Comparison of ENCODE assay signal across 8 cellular contexts in genomic region chr4:120923201-120923522, GRCh38. TPM values are rescaled to one million over a fixed set of nuclear protein-coding genes. Genes with fewer than 3 reads are reported as not detected.
DNase-seq lines count a peak whose midpoint lies in the region; ATAC-seq and TF ChIP-seq lines count a peak whose summit lies in the region.

No MANE protein-coding gene starts in this region.

- peaks cover 21% of the 10 kb centered on the region for H3K79me1 ChIP-seq in trophoblast cell (ENCODE audit: low read length)

- H4K91ac ChIP-seq in trophoblast cell (ENCODE audit: low read depth, low read length) = peak overlapping the region; percentile 91

- H3K79me2 ChIP-seq in GM23338 (replicated peaks; ENCODE audit: insufficient read depth) (peaks cover 30% of the 10 kb centered on the region), trophoblast cell (ENCODE audit: control insufficient read depth, insufficient read depth, low read length, poor library complexity) (peaks cover 9% of the 10 kb centered on the region)

- no peak overlapping the region for H2AK5ac ChIP-seq in trophoblast cell (ENCODE audit: low read length)

- H3K27ac Mint-ChIP-seq in GM23338 = peak overlapping the region; percentile 94

- WGBS in trophoblast cell (ENCODE audit: extremely low coverage, insufficient coverage, insufficient read length) = no CpG with 5 or more reads among the region's 12 CpGs

- ATAC-seq in GM23338 = no peak

- no peaks in the 10 kb centered on the region for H4K20me1 ChIP-seq in GM23338 (replicated peaks; ENCODE audit: insufficient read depth)

- peak overlapping the region; percentile 66 for H3K18ac ChIP-seq in trophoblast cell (ENCODE audit: low read length)

- H3F3A ChIP-seq in GM23338 (replicated peaks; ENCODE audit: low read depth) = no peaks in the 10 kb centered on the region

- peak overlapping the region; percentile 85 for H3K14ac ChIP-seq in trophoblast cell (ENCODE audit: low read length)

- in situ Hi-C loops in HAP-1 (cut with MboI; ENCODE audit: low sequenced_read_pairs) = no loop called here

- H3K4me3 ChIP-seq in GM23338 (peak overlapping the region; percentile 74), WERI-Rb-1 (ENCODE audit: low read depth, low read length) (peak overlapping the region; percentile 81), fibroblast of the aortic adventitia (ENCODE audit: low read depth, low read length) (peak overlapping the region; percentile 71), trophoblast cell (ENCODE audit: low read depth, low read length) (no peak overlapping the region), HAP-1 (no peak overlapping the region)

- no peak overlapping the region for H4K12ac ChIP-seq in trophoblast cell (ENCODE audit: low read depth, low read length)

- peak overlapping the region; percentile 86 for H2BK5ac ChIP-seq in trophoblast cell (ENCODE audit: low read depth, low read length, poor library complexity)

- H2AFZ ChIP-seq in GM23338 = peak overlapping the region; percentile 52; the same call in 1 of the 2 replicates
- H2AFZ ChIP-seq in trophoblast cell (ENCODE audit: insufficient read depth, low read length, poor library complexity) = peak overlapping the region; percentile 30

- peaks cover 9% of the 10 kb centered on the region for H3K27me3 Mint-ChIP-seq in GM23338 (ENCODE audit: insufficient read depth, low read depth, poor library complexity)

- no peaks in the 10 kb centered on the region; the same call in 2 of the 3 replicates for H3K9me3 Mint-ChIP-seq in GM23338

- H3K36me3 Mint-ChIP-seq in GM23338 (ENCODE audit: low read depth) = peaks cover 5% of the 10 kb centered on the region; the same call in 2 of the 3 replicates

- H3K4ac ChIP-seq in trophoblast cell (ENCODE audit: low read depth, low read length) = no peak overlapping the region

- H3K9me2 ChIP-seq in GM23338 (ENCODE audit: insufficient read depth) = peaks cover 2% of the 10 kb centered on the region; the same call in 1 of the 2 replicates

- peak overlapping the region; percentile 94 for H3K27ac ChIP-seq in GM23338 (ENCODE audit: low read depth)
- H3K27ac ChIP-seq in WERI-Rb-1 = peak overlapping the region; percentile 84
- peak overlapping the region; percentile 96 for H3K27ac ChIP-seq in trophoblast cell (ENCODE audit: low read depth, low read length)
- no peak overlapping the region for H3K27ac ChIP-seq in caudate nucleus (ENCODE audit: low read depth, low read length)

- H3K4me2 ChIP-seq in GM23338 (peak overlapping the region; percentile 76), trophoblast cell (ENCODE audit: low read length) (peak overlapping the region; percentile 88)

- peak overlapping the region; percentile 79 for H3K4me3 Mint-ChIP-seq in GM23338

- H3K9me3 ChIP-seq in WERI-Rb-1 (ENCODE audit: severe bottlenecking) (no peaks in the 10 kb centered on the region), trophoblast cell (ENCODE audit: insufficient read depth, low read depth, low read length) (peaks cover 2% of the 10 kb centered on the region), HAP-1 (no peaks in the 10 kb centered on the region)

- no peak overlapping the region for H2BK12ac ChIP-seq in trophoblast cell (ENCODE audit: low read length)

- DNase-seq in GM23338 (ENCODE audit: low spot score) (no peak), WERI-Rb-1 (no peak), fibroblast of the aortic adventitia (ENCODE audit: low read depth) (no peak), trophoblast cell (no peak), HAP-1 (ENCODE audit: low spot score in 2 of 2) (no peak), hippocampal formation (lab: John Stamatoyannopoulos, UW) (no peak), caudate nucleus (lab: John Stamatoyannopoulos, UW) (no peak)
- DNase-seq in stimulated activated CD8-positive, alpha-beta memory T cell treated with anti-CD3 and anti-CD28 coated beads, Interleukin-4, amount 100 ng/mL, for 48 hours = no peak

- no peaks in the 10 kb centered on the region for H3K36me3 ChIP-seq in GM23338 (ENCODE audit: insufficient read depth)
- no peaks in the 10 kb centered on the region for H3K36me3 ChIP-seq in WERI-Rb-1
- no peaks in the 10 kb centered on the region for H3K36me3 ChIP-seq in trophoblast cell (ENCODE audit: control insufficient read depth in 1 of 2, insufficient read depth in 2 of 2, low read length in 2 of 2)
- H3K36me3 ChIP-seq in HAP-1 (replicated peaks) = no peaks in the 10 kb centered on the region

- H3K27me3 ChIP-seq in GM23338 (ENCODE audit: insufficient read depth) (no peaks in the 10 kb centered on the region), WERI-Rb-1 (ENCODE audit: insufficient read depth, low read depth, severe bottlenecking) (no peaks in the 10 kb centered on the region), trophoblast cell (ENCODE audit: insufficient read depth, low read length) (no peaks in the 10 kb centered on the region), HAP-1 (ENCODE audit: low read depth) (peaks cover 13% of the 10 kb centered on the region)

- H2BK120ac ChIP-seq in trophoblast cell (ENCODE audit: insufficient read depth, low read length, poor library complexity) = peak overlapping the region; percentile 73

- peaks cover 35% of the 10 kb centered on the region for H3K4me1 ChIP-seq in GM23338 (ENCODE audit: insufficient read depth)
- peaks cover 2 to 8% of the 10 kb centered on the region in 2 experiments for H3K4me1 ChIP-seq in trophoblast cell (ENCODE audit: control insufficient read depth in 1 of 2, insufficient read depth in 2 of 2, low read length in 2 of 2)
- H3K4me1 ChIP-seq in HAP-1 = no peaks in the 10 kb centered on the region

- no peak overlapping the region for H3K23ac ChIP-seq in trophoblast cell (ENCODE audit: low read length)

- peaks cover 39% of the 10 kb centered on the region for H3K4me1 Mint-ChIP-seq in GM23338

- TF ChIP-seq CTCF in GM23338 (conservative IDR thresholded peaks at IDR 0.05; ENCODE audit: low read depth in 2 of 2) (no peak), WERI-Rb-1 (IDR thresholded peaks at IDR 0.05; ENCODE audit: low read depth, low read length) (no peak), fibroblast of the aortic adventitia (IDR thresholded peaks at IDR 0.05; ENCODE audit: insufficient read depth, low read length) (no peak)

- H4K8ac ChIP-seq in trophoblast cell (ENCODE audit: low read depth, low read length) = peak overlapping the region; percentile 74

- H3K9ac ChIP-seq in trophoblast cell (ENCODE audit: low read length) = peak overlapping the region; percentile 97

TF ChIP-seq in GM23338, 12 proteins besides CTCF, POLR2A, EP300 and RAD21:
- TF ChIP-seq ZNF114 (CRISPR knock-in tag; IDR thresholded peaks at IDR 0.05) = no peak
- TF ChIP-seq NANOG (IDR thresholded peaks at IDR 0.05; ENCODE audit: borderline replicate concordance) = 0 out of 2 replicates have a peak, but pooled peaks have one; percentile 13
- no peak for TF ChIP-seq POLR2AphosphoS5 (IDR thresholded peaks at IDR 0.05; ENCODE audit: low read depth)
- no peak for TF ChIP-seq ZNF331 (CRISPR knock-in tag; IDR thresholded peaks at IDR 0.05; ENCODE audit: low read depth)
TF ChIP-seq in GM23338: peak in this region for 1.

RNA-seq across cellular contexts. Expression of gene PRDM5, which starts 0.6 kb away (rescaled TPM):
- total RNA-seq in GM23338 (2014; rRNA removed; shearing (Covaris generic)) = 31.8 and 40.4 TPM in 2 replicates
- 10.3 and 11.2 TPM in 2 replicates for polyA plus RNA-seq in GM23338 (2016; fragmentation: Nextera tagmentation; extraction: Ambion mirVana)
- total RNA-seq in fibroblast of the aortic adventitia (ENCODE audit: low replicate concordance) = 18.4 and 25.8 TPM in 2 replicates
- polyA plus RNA-seq in trophoblast cell (2013) = 5.8 and 6.9 TPM in 2 replicates

Comparison
In these comparisons a context has a peak if more than half of its experiments do, and no peak if none do; other contexts are left out.
1. H3K4me3 ChIP-seq: peak in GM23338 (single experiment), WERI-Rb-1 (single experiment) and fibroblast of the aortic adventitia (single experiment); none in trophoblast cell (single experiment) and HAP-1 (single experiment).